19 cellular contexts compared by ENCODE assay signal in the genomic region with DNA sequence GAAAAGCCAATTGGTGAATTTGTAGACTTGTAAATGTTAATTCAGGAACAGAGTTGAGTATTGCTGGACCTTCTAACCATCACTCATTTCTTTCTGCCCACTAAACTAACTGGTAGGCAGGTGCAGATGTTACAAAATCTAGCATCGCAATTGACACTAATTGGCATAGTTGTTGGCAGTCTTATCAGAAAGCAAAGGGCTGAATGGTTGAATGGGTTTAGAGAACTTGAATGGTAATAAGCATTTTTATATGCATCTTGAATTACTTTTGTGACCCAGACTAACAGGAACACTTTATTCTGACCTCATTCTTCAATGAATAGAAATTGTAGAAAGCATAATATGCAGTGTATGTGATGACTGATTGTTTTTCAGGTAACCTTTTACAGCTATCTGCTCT.
DNase-seq lines count a peak whose midpoint lies in the region; ATAC-seq lines count a peak whose summit lies in the region.
"Had no signal": no experiment of that assay in that cellular context is flagged by ENCODE, and none has a peak within 500 bp of the region (broad histone marks: within the 10 kb centered on the region; RNA-seq: fewer than 3 reads in every experiment).

No MANE protein-coding gene starts in this region.

- no peak for ATAC-seq in HG03460 (IDR thresholded peaks at IDR 0.05; ENCODE audit: unreplicated experiment)
- ATAC-seq: WTC11 had no signal

- DNase-seq in NCI-H345 (lab: John Stamatoyannopoulos, UW) (peak; percentile 14), NCI-H345 treated with DMSO at 0.1 percent for 48 hours (lab: John Stamatoyannopoulos, UW; ENCODE audit: unreplicated experiment) (no peak), NCI-H146 (lab: John Stamatoyannopoulos, UW) (peak; percentile 93), NCI-H2171 treated with DMSO at 0.1 percent for 48 hours (lab: John Stamatoyannopoulos, UW) (peak; percentile 83), retina (peak; percentile 16), RPMI8226 (no peak), SIG-M5 treated with dmso at 0.1 percent for 504 hours (lab: John Stamatoyannopoulos, UW; ENCODE audit: unreplicated experiment) (no peak)
- DNase-seq: activated naive CD4-positive, alpha-beta T cell treated with anti-CD3 and anti-CD28 coated beads, Interleukin-2, amount 50 U/mL, for 16 hours; anterior cingulate cortex; cortex of kidney; endodermal cell; esophagus squamous epithelium; H9; immature natural killer cell; mesenchymal stem cell; NCI-H526; upper lobe of left lung had no signal

Comparison
In these comparisons a context has a peak if more than half of its experiments do, and no peak if none do; other contexts are left out.
1. DNase-seq: peak in NCI-H345 (single experiment), NCI-H146 (single experiment), NCI-H2171 treated with DMSO at 0.1 percent for 48 hours (single experiment) and retina (single experiment); none in NCI-H345 treated with DMSO at 0.1 percent for 48 hours (single experiment), RPMI8226 (single experiment) and SIG-M5 treated with dmso at 0.1 percent for 504 hours (single experiment).